ENCODE assay signal across 8 cellular contexts in the genomic region with DNA sequence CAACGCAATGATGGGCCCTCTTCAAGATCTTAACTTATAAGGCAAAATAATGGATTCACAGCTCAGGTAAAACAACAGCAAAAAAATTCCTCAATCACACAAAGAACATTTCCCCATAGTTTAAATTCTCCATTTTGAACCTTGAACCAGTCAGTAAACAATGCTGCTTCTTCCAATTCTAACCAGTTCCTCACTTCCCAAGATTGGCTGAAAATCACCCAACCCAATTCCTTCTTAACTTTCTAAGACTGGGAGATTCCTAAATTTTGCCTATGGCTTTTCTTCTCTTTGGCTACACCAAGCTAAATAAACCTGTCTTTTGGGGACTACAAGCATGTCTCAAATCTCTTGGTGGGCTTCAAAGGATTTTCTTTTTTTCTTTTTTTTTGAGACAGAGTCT.
"Had no signal": no experiment of that assay in that cellular context is flagged by ENCODE, and none has a peak within 500 bp of the region (broad histone marks: within the 10 kb centered on the region; RNA-seq: fewer than 3 reads in every experiment).

No MANE protein-coding gene starts in this region.

- FAIRE-seq: G401.6, GM12878, GM12891, GM12892, GM18507, GM19239 had no signal

- H3K4me3 ChIP-seq: GM12878 had no signal

- ATAC-seq: GM12878 had no signal

- DNase-seq: GDM1, GF-D8 had no signal
